Comparison of ENCODE assay signal across 8 cellular contexts in the genomic region with DNA sequence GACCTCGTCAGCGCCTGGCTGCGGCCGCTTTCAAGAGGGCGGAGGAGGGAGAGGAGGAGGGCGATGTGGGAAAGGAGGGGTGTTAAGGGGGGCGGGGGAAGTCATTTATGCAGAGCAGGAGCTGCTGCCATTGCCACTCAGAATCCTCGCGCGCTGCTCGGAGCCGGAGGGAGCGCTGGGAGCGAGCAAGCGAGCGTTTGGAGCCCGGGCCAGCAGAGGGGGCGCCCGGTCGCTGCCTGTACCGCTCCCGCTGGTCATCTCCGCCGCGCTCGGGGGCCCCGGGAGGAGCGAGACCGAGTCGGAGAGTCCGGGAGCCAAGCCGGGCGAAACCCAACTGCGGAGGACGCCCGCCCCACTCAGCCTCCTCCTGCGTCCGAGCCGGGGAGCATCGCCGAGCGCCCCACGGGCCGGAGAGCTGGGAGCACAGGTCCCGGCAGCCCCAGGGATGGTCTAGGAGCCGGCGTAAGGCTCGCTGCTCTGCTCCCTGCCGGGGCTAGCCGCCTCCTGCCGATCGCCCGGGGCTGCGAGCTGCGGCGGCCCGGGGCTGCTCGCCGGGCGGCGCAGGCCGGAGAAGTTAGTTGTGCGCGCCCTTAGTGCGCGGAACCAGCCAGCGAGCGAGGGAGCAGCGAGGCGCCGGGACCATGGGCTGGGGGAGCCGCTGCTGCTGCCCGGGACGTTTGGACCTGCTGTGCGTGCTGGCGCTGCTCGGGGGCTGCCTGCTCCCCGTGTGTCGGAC. TPM values are rescaled to one million over a fixed set of nuclear protein-coding genes. Genes with fewer than 3 reads are reported as not detected.
DNase-seq lines count a peak whose midpoint lies in the region; ATAC-seq and TF ChIP-seq lines count a peak whose summit lies in the region.

A gene (plus strand): TSS at position 133 of the 736 bp plus-strand sequence. CDS start 509 bp downstream, at position 642.

- 0% methylated on average over 79 of the region's 79 CpGs for WGBS in ectodermal cell, 2 experiments

- H3K27me3 ChIP-seq in ectodermal cell (ENCODE audit: control insufficient read depth, insufficient read depth, low read length, poor library complexity, severe bottlenecking) (peaks cover 39% of the 10 kb centered on the region), lower lobe of right lung (ENCODE audit: low read depth) (no peaks in the 10 kb centered on the region)

- H3K4me3 ChIP-seq in ectodermal cell (ENCODE audit: insufficient read depth, low read depth, low read length) (peak within 1 kb of the TSS; percentile 84), lower lobe of right lung (peak within 1 kb of the TSS; percentile 88)

- peak; percentile 35 for TF ChIP-seq CTCF in lower lobe of right lung (IDR thresholded peaks at IDR 0.05)

- H3K27ac ChIP-seq in ectodermal cell (ENCODE audit: insufficient read depth, low read depth, low read length, poor library complexity, severe bottlenecking) (peak within 1 kb of the TSS; percentile 48), lower lobe of right lung (peak within 1 kb of the TSS; percentile 89)

- H3K36me3 ChIP-seq in ectodermal cell (ENCODE audit: control insufficient read depth, insufficient read depth, low read length): no peaks in the 10 kb centered on the region
- H3K36me3 ChIP-seq in lower lobe of right lung: no peaks in the 10 kb centered on the region

- intact Hi-C loops in lower lobe of right lung (cut with DNase I): no loop called here

- DNase-seq in NCI-H1694 (lab: John Stamatoyannopoulos, UW) (peak; percentile 16), NCI-H1694 treated with DMSO at 0.1 percent for 48 hours (lab: John Stamatoyannopoulos, UW) (no peak), NCI-H526 (lab: John Stamatoyannopoulos, UW) (peak; percentile 90 to 95), lower lobe of right lung (peak; percentile 93)
- DNase-seq in activated CD8-positive, alpha-beta memory T cell treated with anti-CD3 and anti-CD28 coated beads for 1 hour (ENCODE audit: extremely low read depth in 1 of 2, low read depth in 1 of 2): peak; percentile 64 to 70
- peak; percentile 85 for DNase-seq in stimulated activated CD4-positive, alpha-beta T cell treated with anti-CD3 and anti-CD28 coated beads, Interleukin-4, amount 100 ng/mL, for 24 hours

- no peaks in the 10 kb centered on the region for H3K9me3 ChIP-seq in ectodermal cell (ENCODE audit: control insufficient read depth, low read length)
- H3K9me3 ChIP-seq in lower lobe of right lung: no peaks in the 10 kb centered on the region

- ATAC-seq in HG03196 (IDR thresholded peaks at IDR 0.05; ENCODE audit: unreplicated experiment): peak; percentile 75
- peak; percentile 96 to 97 for ATAC-seq in lower lobe of right lung

- H3K4me1 ChIP-seq in ectodermal cell (ENCODE audit: control insufficient read depth, insufficient read depth, low read length): peaks cover 3% of the 10 kb centered on the region
- H3K4me1 ChIP-seq in lower lobe of right lung: peaks cover 30% of the 10 kb centered on the region

RNA-seq across cellular contexts. Expression of the gene that starts here (rescaled TPM):
- polyA plus RNA-seq in ectodermal cell (2013, experiment 1 of 4): 10.7 TPM
- polyA plus RNA-seq in ectodermal cell (2013, experiment 2 of 4): 11.7 TPM
- polyA plus RNA-seq in ectodermal cell (2013, experiment 3 of 4): 8.5 TPM
- polyA plus RNA-seq in ectodermal cell (2013, experiment 4 of 4): 9.9 TPM
- 18.1 TPM for total RNA-seq in lower lobe of right lung
